ENCODE assay signal across 5 cellular contexts in genomic region chr17:20455106-20455505, GRCh38. TPM values are rescaled to one million over a fixed set of nuclear protein-coding genes. Genes with fewer than 3 reads are reported as not detected.
"Had no signal": no experiment of that assay in that cellular context is flagged by ENCODE, and none has a peak within 500 bp of the region (broad histone marks: within the 10 kb centered on the region; RNA-seq: fewer than 3 reads in every experiment).

No MANE protein-coding gene starts in this region.

RNA-seq across cellular contexts. Expression of gene LGALS9B, which starts 12.2 kb away (rescaled TPM):
- total RNA-seq: HT-29, HT1080, IMR-90, K562 had no signal
- polyA plus RNA-seq: IgD-negative memory B cell, IMR-90, K562 had no signal
